26 cellular contexts compared by ENCODE assay signal in genomic region chr1:2638466-2639115, GRCh38. TPM values are rescaled to one million over a fixed set of nuclear protein-coding genes. Genes with fewer than 3 reads are reported as not detected.
A peak's percentile ranks its signal among the peaks of the same experiment; 100 is the strongest.
DNase-seq lines count a peak whose midpoint lies in the region; ATAC-seq and TF ChIP-seq lines count a peak whose summit lies in the region.
"Had no signal": no experiment of that assay in that cellular context is flagged by ENCODE, and none has a peak within 500 bp of the region (broad histone marks: within the 10 kb centered on the region; RNA-seq: fewer than 3 reads in every experiment).

No MANE protein-coding gene starts in this region.

- H3K9me3 Mint-ChIP-seq in nephron, result peaks cover 5% of the 10 kb centered on the region
- H3K9me3 Mint-ChIP-seq in activated T-helper 17 cell treated with anti-CD3 and anti-CD28 coated beads, Interleukin-2, amount 50 U/mL, for 72 hours, result no peaks in the 10 kb centered on the region

- H3K4me3 Mint-ChIP-seq in nephron, result peak overlapping the region; percentile 31 to 62 (median 34)
- H3K4me3 Mint-ChIP-seq in activated T-helper 17 cell treated with anti-CD3 and anti-CD28 coated beads, Interleukin-2, amount 50 U/mL, for 72 hours, result no peak overlapping the region
- H3K4me3 Mint-ChIP-seq: activated CD4-positive, alpha-beta T cell treated with anti-CD3 and anti-CD28 coated beads, Interleukin-2, amount 10 ng/mL, durations not matched to agents 7 days and 5 days; activated CD8-positive, alpha-beta memory T cell treated with anti-CD3 and anti-CD28 coated beads, Interleukin-2, amount 10 ng/mL, durations not matched to agents 7 days and 5 days; B cell; stimulated activated naive CD8-positive, alpha-beta T cell treated with anti-CD3 and anti-CD28 coated beads, Interleukin-15, Interleukin-2, amounts not matched to agents 100 ng/mL and 50 ng/mL, for 24 hours; WTC11 had no signal

- TF ChIP-seq CTCF in nephron (IDR thresholded peaks at IDR 0.05; ENCODE audit: unreplicated experiment in 3 of 3), result no peak

- H3K36me3 Mint-ChIP-seq in nephron (ENCODE audit: low read depth), result no peaks in the 10 kb centered on the region
- H3K36me3 Mint-ChIP-seq in activated T-helper 17 cell treated with anti-CD3 and anti-CD28 coated beads, Interleukin-2, amount 50 U/mL, for 72 hours (ENCODE audit: low read depth), result no peaks in the 10 kb centered on the region
- H3K36me3 Mint-ChIP-seq: activated CD8-positive, alpha-beta memory T cell treated with anti-CD3 and anti-CD28 coated beads, Interleukin-2, amount 10 ng/mL, durations not matched to agents 7 days and 5 days had no signal

- DNase-seq in cardiac septum (ENCODE audit: low spot score), result peak; percentile 50
- DNase-seq in left cardiac atrium, result no peak
- no peak for DNase-seq in iPS-NIHi11 (ENCODE audit: low spot score)
- DNase-seq: ACHN; activated CD4-positive, alpha-beta T cell treated with anti-CD3 and anti-CD28 coated beads, Interleukin-2, amount 10 ng/mL, durations not matched to agents 7 days and 5 days; activated CD8-positive, alpha-beta memory T cell treated with anti-CD3 and anti-CD28 coated beads, Interleukin-2, amount 10 ng/mL, durations not matched to agents 7 days and 5 days; activated naive CD4-positive, alpha-beta T cell treated with anti-CD3 and anti-CD28 coated beads for 36 hours; DMS153; heart right ventricle; kidney glomerular epithelial cell; NCI-H1092; NCI-H1694 treated with DMSO at 0.1 percent for 48 hours; NCI-H510A; stimulated activated CD4-positive, alpha-beta T cell treated with anti-CD3 and anti-CD28 coated beads, Interleukin-2, amount 100 ng/mL, for 24 hours had no signal

- ATAC-seq in left cardiac atrium (no peak), HG02973 (IDR thresholded peaks at IDR 0.05; ENCODE audit: unreplicated experiment) (no peak), HG02852 (IDR thresholded peaks at IDR 0.05; ENCODE audit: unreplicated experiment) (no peak)
- no peak for ATAC-seq in activated T-helper 17 cell treated with anti-CD3 and anti-CD28 coated beads, Interleukin-2, amount 50 U/mL, for 72 hours (replicated peaks)
- ATAC-seq: activated CD8-positive, alpha-beta memory T cell treated with anti-CD3 and anti-CD28 coated beads, Interleukin-2, amount 10 ng/mL, durations not matched to agents 7 days and 5 days; heart right ventricle; WTC11 had no signal

- no peak overlapping the region for H3K27ac Mint-ChIP-seq in nephron
- no peak overlapping the region for H3K27ac Mint-ChIP-seq in activated T-helper 17 cell treated with anti-CD3 and anti-CD28 coated beads, Interleukin-2, amount 50 U/mL, for 72 hours
- H3K27ac Mint-ChIP-seq: activated CD4-positive, alpha-beta T cell treated with anti-CD3 and anti-CD28 coated beads, Interleukin-2, amount 10 ng/mL, durations not matched to agents 7 days and 5 days; activated CD8-positive, alpha-beta memory T cell treated with anti-CD3 and anti-CD28 coated beads, Interleukin-2, amount 10 ng/mL, durations not matched to agents 7 days and 5 days; activated naive CD4-positive, alpha-beta T cell treated with anti-CD3 and anti-CD28 coated beads for 36 hours; B cell; stimulated activated naive CD8-positive, alpha-beta T cell treated with anti-CD3 and anti-CD28 coated beads, Interleukin-15, Interleukin-2, amounts not matched to agents 100 ng/mL and 50 ng/mL, for 24 hours; WTC11 had no signal

- H3K27me3 Mint-ChIP-seq in nephron (ENCODE audit: low read depth), result peaks cover 23% of the 10 kb centered on the region
- H3K27me3 Mint-ChIP-seq in activated T-helper 17 cell treated with anti-CD3 and anti-CD28 coated beads, Interleukin-2, amount 50 U/mL, for 72 hours, result no peaks in the 10 kb centered on the region
- H3K27me3 Mint-ChIP-seq: activated CD4-positive, alpha-beta T cell treated with anti-CD3 and anti-CD28 coated beads, Interleukin-2, amount 10 ng/mL, durations not matched to agents 7 days and 5 days; activated CD8-positive, alpha-beta memory T cell treated with anti-CD3 and anti-CD28 coated beads, Interleukin-2, amount 10 ng/mL, durations not matched to agents 7 days and 5 days; B cell had no signal

- H3K4me1 Mint-ChIP-seq in nephron, result peaks cover 5% of the 10 kb centered on the region
- H3K4me1 Mint-ChIP-seq in activated T-helper 17 cell treated with anti-CD3 and anti-CD28 coated beads, Interleukin-2, amount 50 U/mL, for 72 hours, result no peaks in the 10 kb centered on the region
- H3K4me1 Mint-ChIP-seq: WTC11 had no signal

- intact Hi-C loops in cardiac septum (cut with DNase I), result no loop called here
- intact Hi-C loops in left cardiac atrium (cut with DNase I), result loop anchor here in 1 of 2 donors (5.0 kb wide), 1 partner anchor 51 kb away; the partner anchor contains the start of gene PRXL2B

- TF ChIP-seq POLR2A in Raji (IDR thresholded peaks at IDR 0.05; ENCODE audit: insufficient read depth, low read depth, low read length), result peak; percentile 13; the same call in 1 of the 2 replicates

RNA-seq across cellular contexts. Expression of gene MMEL1, which starts 5.8 kb away (rescaled TPM):
- total RNA-seq in cardiac septum (not detected), left cardiac atrium (under 1 TPM; 0.47 to 0.68 TPM)
- under 1 TPM; 0.54 to 0.87 TPM for total RNA-seq in activated T-helper 17 cell treated with anti-CD3 and anti-CD28 coated beads, Interleukin-2, amount 50 U/mL, for 72 hours
- total RNA-seq: B cell, bronchial epithelial cell, right atrium auricular region, SJCRH30, thoracic aorta, WTC11 had no signal

RNA-seq across cellular contexts. Expression of gene PRXL2B, which starts 52.0 kb away (rescaled TPM):
- total RNA-seq in cardiac septum (3.4 TPM), left cardiac atrium (10 to 100 TPM; 10.8 to 14.1 TPM)
- 10 to 100 TPM; 27.4 to 36.3 TPM for total RNA-seq in activated T-helper 17 cell treated with anti-CD3 and anti-CD28 coated beads, Interleukin-2, amount 50 U/mL, for 72 hours
